In the genomic region with DNA sequence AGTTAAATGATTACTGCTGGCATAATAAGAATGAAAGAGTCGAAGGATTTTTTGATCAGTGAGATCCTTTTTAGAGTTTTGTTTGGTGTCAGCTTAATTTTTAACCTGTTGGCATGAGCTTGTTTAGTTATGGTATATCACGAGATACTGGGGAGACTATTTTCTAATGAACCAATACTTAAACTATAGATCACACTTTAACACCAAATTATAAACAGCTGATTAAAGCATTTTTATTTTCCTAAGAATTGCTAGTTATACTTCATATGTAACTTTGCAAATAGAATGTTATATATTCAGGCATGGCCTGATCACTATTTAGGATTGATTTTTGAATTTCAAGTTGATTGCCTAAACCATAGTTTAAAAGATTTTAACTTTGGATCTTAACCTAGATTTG, we compare ENCODE assay signal across 17 cellular contexts. TPM values are rescaled to one million over a fixed set of nuclear protein-coding genes. Genes with fewer than 3 reads are reported as not detected.
A peak's percentile ranks its signal among the peaks of the same experiment; 100 is the strongest.
DNase-seq lines count a peak whose midpoint lies in the region; ATAC-seq, FAIRE-seq and TF ChIP-seq lines count a peak whose summit lies in the region.
"Had no signal": no experiment of that assay in that cellular context is flagged by ENCODE, and none has a peak within 500 bp of the region (broad histone marks: within the 10 kb centered on the region; RNA-seq: fewer than 3 reads in every experiment).

No MANE protein-coding gene starts in this region.

- H4K8ac ChIP-seq in mesenchymal stem cell (ENCODE audit: low read length): no peak overlapping the region

- no peak for TF ChIP-seq EP300 in K562 (IDR thresholded peaks at IDR 0.05; ENCODE audit: low read length)

- no peak overlapping the region for H3K4me3 Mint-ChIP-seq in activated T-cell treated with anti-CD3 and anti-CD28 coated beads, Interleukin-2, amount 50 U/mL, for 72 hours
- H3K4me3 Mint-ChIP-seq: CD8-positive, alpha-beta T cell had no signal

- H3K14ac ChIP-seq in mesenchymal stem cell (ENCODE audit: low read length in 2 of 2): no peak overlapping the region

- no peak for FAIRE-seq in K562 (lab: Jason Lieb, UNC)
- FAIRE-seq: GM12892, GM19239 had no signal

- H3K27ac Mint-ChIP-seq in activated T-cell treated with anti-CD3 and anti-CD28 coated beads, Interleukin-2, amount 50 U/mL, for 72 hours: peak overlapping the region; percentile 19
- H3K27ac Mint-ChIP-seq: CD8-positive, alpha-beta T cell had no signal

- no peak overlapping the region for H3K23ac ChIP-seq in mesenchymal stem cell (ENCODE audit: low read length in 2 of 2)

- no peak for ATAC-seq in activated T-cell treated with anti-CD3 and anti-CD28 coated beads, Interleukin-2, amount 50 U/mL, for 72 hours (replicated peaks in 1 of 2)
- ATAC-seq in K562 (no peak), GM18858 (IDR thresholded peaks at IDR 0.05; ENCODE audit: unreplicated experiment) (no peak)
- ATAC-seq: CD8-positive, alpha-beta T cell had no signal

- 92% methylated on average over 2 of the region's 2 CpGs for WGBS in K562 (ENCODE audit: insufficient coverage, low coverage, missing lambda C conversion rate)
- WGBS in mesenchymal stem cell: 89% methylated on average over 1 of the region's 2 CpGs

- H2AK5ac ChIP-seq in mesenchymal stem cell (ENCODE audit: low read length, severe bottlenecking): no peak overlapping the region

- no peak for TF ChIP-seq CTCF in K562 (IDR thresholded peaks at IDR 0.05 in 2 of 3, conservative IDR thresholded peaks at IDR 0.05 in 1 of 3; ENCODE audit: insufficient read depth in 2 of 3, low read depth in 1 of 3, low read length in 3 of 3)

- H4K91ac ChIP-seq in mesenchymal stem cell (ENCODE audit: low read length): no peak overlapping the region

- POLR2A ChIA-PET in K562 (lab: Yijun Ruan, JAX): no interaction called here

- intact Hi-C loops in K562 (cut with micrococcal nuclease): no loop called here

- H3K9me1 ChIP-seq in K562 (ENCODE audit: control insufficient read depth, insufficient read depth, low read length): no peaks in the 10 kb centered on the region

- no peak overlapping the region for H2AFZ ChIP-seq in K562 (ENCODE audit: low read depth, low read length)
- H2AFZ ChIP-seq in mesenchymal stem cell (ENCODE audit: low read depth, low read length): no peak overlapping the region

- H4K20me1 ChIP-seq in K562 (replicated peaks; ENCODE audit: control insufficient read depth, insufficient read depth, low read length): no peaks in the 10 kb centered on the region

- H2BK15ac ChIP-seq in mesenchymal stem cell (ENCODE audit: low read depth, poor library complexity, severe bottlenecking): no peak overlapping the region

- no peak overlapping the region for H3K18ac ChIP-seq in mesenchymal stem cell (ENCODE audit: low read depth in 1 of 2, low read length in 2 of 2)

- peaks cover 2 to 44% of the 10 kb centered on the region in 2 donors for H3K36me3 Mint-ChIP-seq in activated T-cell treated with anti-CD3 and anti-CD28 coated beads, Interleukin-2, amount 50 U/mL, for 72 hours (ENCODE audit: insufficient read depth in 2 of 2)

- H3K27me3 ChIP-seq in K562 (ENCODE audit: control insufficient read depth in 2 of 2, insufficient read depth in 2 of 2, low read length in 2 of 2) (no peaks in the 10 kb centered on the region), mesenchymal stem cell (ENCODE audit: control insufficient read depth in 1 of 2, insufficient read depth in 1 of 2, low read length in 2 of 2) (no peaks in the 10 kb centered on the region)
- H3K27me3 ChIP-seq: BE2C had no signal

- H3K27ac ChIP-seq in K562 (ENCODE audit: extremely low read depth, low read depth, low read length): no peak overlapping the region
- H3K27ac ChIP-seq in mesenchymal stem cell (ENCODE audit: low read length, poor library complexity, severe bottlenecking): no peak overlapping the region
- H3K27ac ChIP-seq: C4-2B had no signal

- H3K4ac ChIP-seq in mesenchymal stem cell (ENCODE audit: low read depth in 1 of 2, low read length in 2 of 2): no peak overlapping the region

- H2BK12ac ChIP-seq in mesenchymal stem cell (ENCODE audit: low read length in 2 of 2): no peak overlapping the region

- H3K4me3 ChIP-seq in K562 (no peak overlapping the region), mesenchymal stem cell (ENCODE audit: insufficient read depth in 1 of 2, low read depth in 1 of 2, low read length in 2 of 2) (no peak overlapping the region)
- H3K4me3 ChIP-seq: HAP-1 had no signal

- H3K9me3 ChIP-seq in K562 (replicated peaks; ENCODE audit: control insufficient read depth, insufficient read depth, low read depth, low read length) (no peaks in the 10 kb centered on the region), mesenchymal stem cell (ENCODE audit: control insufficient read depth, low read length) (no peaks in the 10 kb centered on the region)
- H3K9me3 ChIP-seq: BE2C, HAP-1 had no signal

- no peak for TF ChIP-seq POLR2A in K562 (conservative IDR thresholded peaks at IDR 0.05)

- H3K27me3 Mint-ChIP-seq in activated T-cell treated with anti-CD3 and anti-CD28 coated beads, Interleukin-2, amount 50 U/mL, for 72 hours (ENCODE audit: low read depth): no peaks in the 10 kb centered on the region

- peaks cover 39% of the 10 kb centered on the region for H3K4me1 Mint-ChIP-seq in activated T-cell treated with anti-CD3 and anti-CD28 coated beads, Interleukin-2, amount 50 U/mL, for 72 hours (ENCODE audit: low read depth)

- H3K79me2 ChIP-seq in K562 (ENCODE audit: control insufficient read depth, insufficient read depth, low read length): peaks cover 22% of the 10 kb centered on the region

- H2BK5ac ChIP-seq in mesenchymal stem cell (ENCODE audit: low read depth, low read length, poor library complexity, severe bottlenecking): no peak overlapping the region

- BruUV-seq in K562 (replicated peaks; lab: Mats Ljungman, UMichigan): no TSS peak

- H3K9ac ChIP-seq in K562 (ENCODE audit: insufficient read depth in 1 of 2, low read depth in 2 of 2, low read length in 2 of 2) (no peak overlapping the region), mesenchymal stem cell (ENCODE audit: low read length) (peak overlapping the region; percentile 19)

- in situ Hi-C loops in K562 (cut with MboI): no loop called here

- H3K4me2 ChIP-seq in K562 (ENCODE audit: insufficient read depth, low read length) (no peak overlapping the region), mesenchymal stem cell (ENCODE audit: low read length, poor library complexity, severe bottlenecking) (no peak overlapping the region)

- no peaks in the 10 kb centered on the region for H3K9me3 Mint-ChIP-seq in activated T-cell treated with anti-CD3 and anti-CD28 coated beads, Interleukin-2, amount 50 U/mL, for 72 hours
- H3K9me3 Mint-ChIP-seq: CD8-positive, alpha-beta T cell had no signal

- no peak overlapping the region for H2BK120ac ChIP-seq in mesenchymal stem cell (ENCODE audit: low read depth, low read length)

- no peak for TF ChIP-seq RAD21 in K562 (CRISPR knock-in tag; conservative IDR thresholded peaks at IDR 0.05 in 1 of 2, IDR thresholded peaks at IDR 0.05 in 1 of 2)

- peaks cover 93% of the 10 kb centered on the region for H3K36me3 ChIP-seq in K562 (ENCODE audit: control insufficient read depth, insufficient read depth, low read length)
- H3K36me3 ChIP-seq in mesenchymal stem cell (ENCODE audit: control insufficient read depth in 1 of 2, insufficient read depth in 2 of 2, low read depth in 1 of 2, low read length in 2 of 2): peaks cover 10 to 78% of the 10 kb centered on the region in 2 experiments

- peaks cover 0 to 8% of the 10 kb centered on the region in 2 experiments; a peak in 2 of 5 replicates for H3K4me1 ChIP-seq in K562 (replicated peaks in 1 of 2; ENCODE audit: control insufficient read depth in 2 of 2, insufficient read depth in 2 of 2, low read length in 2 of 2)
- H3K4me1 ChIP-seq in mesenchymal stem cell (ENCODE audit: control insufficient read depth, insufficient read depth, low read depth, low read length): peaks cover 3% of the 10 kb centered on the region
- H3K4me1 ChIP-seq: BE2C had no signal

- DNase-seq in activated T-cell treated with anti-CD3 and anti-CD28 coated beads, Interleukin-2, amount 50 U/mL, for 72 hours: no peak
- DNase-seq in activated T-cell treated with anti-CD3 and anti-CD28 coated beads, Interleukin-2, amount 50 U/mL, for 48 hours: no peak
- DNase-seq in K562 (ENCODE audit: extremely low read depth in 1 of 4, low spot score in 3 of 4) (no peak), mesenchymal stem cell (no peak)
- DNase-seq in stimulated activated CD4-positive, alpha-beta T cell treated with anti-CD3 and anti-CD28 coated beads, Interleukin-12 subunit alpha, Interleukin-12 subunit beta, amount 100 ng/mL, for 4 hours: no peak
- no peak for DNase-seq in activated effector memory CD4-positive, alpha-beta T cell treated with Interleukin-2 at 50 U/mL for 16 hours
- DNase-seq: BE2C; CD8-positive, alpha-beta T cell; COR-L47; DND-41; GDM1; GOT3 had no signal

- CTCF ChIA-PET in K562 (lab: Yijun Ruan, JAX; ENCODE audit: low intra/inter-chr PET ratio): no interaction called here

- H3K79me1 ChIP-seq in mesenchymal stem cell (replicated peaks; ENCODE audit: low read length, poor library complexity, severe bottlenecking): peaks cover 18% of the 10 kb centered on the region

RNA-seq across cellular contexts. Expression of a gene that starts 6.0 kb away (rescaled TPM):
- total RNA-seq in activated T-cell treated with anti-CD3 and anti-CD28 coated beads, Interleukin-2, amount 50 U/mL, for 72 hours: 10 to 100 TPM; 13.3 to 15.8 TPM
- total RNA-seq in K562 (2011; cell fraction: chromatin; rRNA removed; ENCODE audit: low replicate concordance): 11.2 and 36.6 TPM in 2 replicates
- 8.7 and 9.2 TPM in 2 replicates for total RNA-seq in K562 (2011; cell fraction: nucleolus; rRNA removed)
- total RNA-seq in K562 (2011; cell fraction: nucleoplasm; rRNA removed): 11.8 and 13.9 TPM in 2 replicates
- total RNA-seq in K562 (2014; rRNA removed) (29.3 and 29.9 TPM in 2 replicates), K562 (2014; rRNA removed; fragmentation: Illumina TruSeq; extraction: Trizol) (29.6 and 32.6 TPM in 2 replicates), K562 (2015; rRNA removed; fragmentation: Illumina TruSeq; extraction: Trizol) (30.0 and 33.4 TPM in 2 replicates), K562 (2021) (21.3 and 22.1 TPM in 2 replicates)
- polyA plus RNA-seq in K562 (2011; rRNA removed) (18.3 and 24.5 TPM in 2 replicates), K562 (2014; fragmentation: Illumina TruSeq; extraction: Trizol) (24.5 and 26.1 TPM in 2 replicates), K562 (2014; fragmentation: Nextera tagmentation; extraction: Ambion mirVana) (1 to 10 TPM; 8.3 to 8.5 TPM), K562 (2014; rRNA removed) (15.3 and 17.6 TPM in 2 replicates)
- 7.0 and 10.0 TPM in 2 replicates for polyA plus RNA-seq in K562 (2011; cell fraction: cytosol; rRNA removed)
- polyA plus RNA-seq in K562 (2011; cell fraction: nucleus; rRNA removed): 18.8 and 25.7 TPM in 2 replicates
- polyA plus RNA-seq in K562 (2012): 10.5 and 14.3 TPM in 2 replicates
- polyA minus RNA-seq in K562 (2011; rRNA and poly(A)+ RNA removed): 33.7 and 37.1 TPM in 2 replicates
- 16.9 and 18.9 TPM in 2 replicates for polyA minus RNA-seq in K562 (2011; cell fraction: cytosol; rRNA and poly(A)+ RNA removed)
- polyA minus RNA-seq in K562 (2011; cell fraction: nucleus; rRNA and poly(A)+ RNA removed): 14.1 and 30.2 TPM in 2 replicates
- polyA plus RNA-seq in mesenchymal stem cell (2013, experiment 1 of 2): 8.2 TPM
- 9.0 TPM for polyA plus RNA-seq in mesenchymal stem cell (2013, experiment 2 of 2)

RNA-seq across cellular contexts. Expression of a gene that starts 22.5 kb away (rescaled TPM):
- total RNA-seq in activated T-cell treated with anti-CD3 and anti-CD28 coated beads, Interleukin-2, amount 50 U/mL, for 72 hours: 1 to 10 TPM; 3.9 to 4.3 TPM
- total RNA-seq in K562 (2011; cell fraction: chromatin; rRNA removed; ENCODE audit: low replicate concordance): 0.14 and 0.76 TPM in 2 replicates
- 0.50 and 0.79 TPM in 2 replicates for total RNA-seq in K562 (2011; cell fraction: nucleolus; rRNA removed)
- 0.51 and 0.61 TPM in 2 replicates for total RNA-seq in K562 (2011; cell fraction: nucleoplasm; rRNA removed)
- total RNA-seq in K562 (2014; rRNA removed) (0.27 and 0.41 TPM in 2 replicates), K562 (2014; rRNA removed; fragmentation: Illumina TruSeq; extraction: Trizol) (0.32 and 0.33 TPM in 2 replicates), K562 (2015; rRNA removed; fragmentation: Illumina TruSeq; extraction: Trizol) (0.25 and 0.26 TPM in 2 replicates), K562 (2021) (0.45 and 1.4 TPM in 2 replicates)
- polyA plus RNA-seq in K562 (2011; rRNA removed) (0.24 and 0.43 TPM in 2 replicates), K562 (2014; fragmentation: Illumina TruSeq; extraction: Trizol) (0.12 and 0.14 TPM in 2 replicates), K562 (2014; fragmentation: Nextera tagmentation; extraction: Ambion mirVana) (under 1 TPM in 1 of 2 experiments, not detected in 1; 0.04 TPM), K562 (2014; rRNA removed) (0.12 and 0.53 TPM in 2 replicates)
- 0.35 and 0.75 TPM in 2 replicates for polyA plus RNA-seq in K562 (2011; cell fraction: cytosol; rRNA removed)
- polyA plus RNA-seq in K562 (2011; cell fraction: nucleus; rRNA removed): 0.10 and 0.37 TPM in 2 replicates
- polyA plus RNA-seq in K562 (2012): 0.46 and 0.72 TPM in 2 replicates
- polyA minus RNA-seq in K562 (2011; rRNA and poly(A)+ RNA removed): 0.49 and 1.9 TPM in 2 replicates
- polyA minus RNA-seq in K562 (2011; cell fraction: cytosol; rRNA and poly(A)+ RNA removed): 0.29 TPM in 1 of 2 replicates, not detected in the other
- 0.13 and 1.00 TPM in 2 replicates for polyA minus RNA-seq in K562 (2011; cell fraction: nucleus; rRNA and poly(A)+ RNA removed)
- 4.3 TPM for polyA plus RNA-seq in mesenchymal stem cell (2013, experiment 1 of 2)
- polyA plus RNA-seq in mesenchymal stem cell (2013, experiment 2 of 2): 3.7 TPM
